ENCODE assay signal across 9 cellular contexts in the genomic region with DNA sequence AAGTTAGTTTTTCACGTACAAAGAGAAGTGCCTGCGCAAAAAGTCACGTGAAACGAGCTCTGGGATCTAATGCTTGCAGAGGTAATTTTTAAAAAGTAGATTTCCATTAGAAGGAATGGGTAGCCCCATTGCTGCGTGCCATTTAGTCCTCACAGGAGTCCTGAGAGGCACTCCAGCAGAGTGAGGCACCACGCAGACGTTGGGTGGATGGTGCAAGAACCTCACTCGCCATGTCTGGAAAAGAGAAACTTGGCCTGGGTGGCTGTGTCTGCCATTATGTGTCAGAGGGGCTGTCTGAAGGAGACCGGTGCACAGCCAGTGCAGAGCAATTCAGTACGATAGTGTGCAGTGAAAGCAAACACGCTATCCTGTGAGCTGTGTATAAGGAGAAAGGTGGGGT. TPM values are rescaled to one million over a fixed set of nuclear protein-coding genes. Genes with fewer than 3 reads are reported as not detected.
DNase-seq lines count a peak whose midpoint lies in the region; ATAC-seq and TF ChIP-seq lines count a peak whose summit lies in the region.
"Had no signal": no experiment of that assay in that cellular context is flagged by ENCODE, and none has a peak within 500 bp of the region (broad histone marks: within the 10 kb centered on the region; RNA-seq: fewer than 3 reads in every experiment).

No MANE protein-coding gene starts in this region.

- peaks cover 1% of the 10 kb centered on the region for H3K79me1 ChIP-seq in mesendoderm (ENCODE audit: low read length)

- no peak overlapping the region for H4K8ac ChIP-seq in mesendoderm (ENCODE audit: low read depth, low read length)

- H3K27me3 ChIP-seq in left ventricle myocardium inferior (ENCODE audit: low read depth) (no peaks in the 10 kb centered on the region), mesendoderm (ENCODE audit: insufficient read depth, low read length, poor library complexity) (no peaks in the 10 kb centered on the region)

- peaks cover 19% of the 10 kb centered on the region for H3K79me2 ChIP-seq in mesendoderm (ENCODE audit: control insufficient read depth, insufficient read depth, low read length)

- H3K9me3 ChIP-seq in left ventricle myocardium inferior (replicated peaks) = no peaks in the 10 kb centered on the region

- H3K18ac ChIP-seq in mesendoderm (ENCODE audit: low read length) = no peak overlapping the region

- no peak overlapping the region for H3K9ac ChIP-seq in mesendoderm (ENCODE audit: low read length)

- no peaks in the 10 kb centered on the region for H3K27me3 Mint-ChIP-seq in activated T-helper 17 cell treated with anti-CD3 and anti-CD28 coated beads, Interleukin-2, amount 50 U/mL, for 72 hours

- H2BK15ac ChIP-seq in mesendoderm (replicated peaks; ENCODE audit: low read depth) = no peak overlapping the region

- no CpG with 5 or more reads among the region's 11 CpGs for WGBS in mesendoderm (ENCODE audit: extremely low coverage, insufficient coverage, low lambda C conversion rate)

- no peak overlapping the region for H3K56ac ChIP-seq in mesendoderm (ENCODE audit: low read length)

- H2BK5ac ChIP-seq in mesendoderm (ENCODE audit: low read length) = no peak overlapping the region

- H3K9me3 Mint-ChIP-seq in activated T-helper 17 cell treated with anti-CD3 and anti-CD28 coated beads, Interleukin-2, amount 50 U/mL, for 72 hours = no peaks in the 10 kb centered on the region
- H3K9me3 Mint-ChIP-seq: CD14-positive monocyte had no signal

- H3K27ac Mint-ChIP-seq in activated T-helper 17 cell treated with anti-CD3 and anti-CD28 coated beads, Interleukin-2, amount 50 U/mL, for 72 hours = peak overlapping the region; percentile 97

- no peak overlapping the region for H3K4ac ChIP-seq in mesendoderm (ENCODE audit: low read depth, low read length)

- no peaks in the 10 kb centered on the region for H3K36me3 Mint-ChIP-seq in activated T-helper 17 cell treated with anti-CD3 and anti-CD28 coated beads, Interleukin-2, amount 50 U/mL, for 72 hours (ENCODE audit: low read depth)

- no peak overlapping the region for H3K27ac ChIP-seq in left ventricle myocardium inferior (replicated peaks)
- no peak overlapping the region for H3K27ac ChIP-seq in mesendoderm (ENCODE audit: low read depth, low read length)

- DNase-seq in left ventricle myocardium inferior (no peak), Right ventricle myocardium inferior (ENCODE audit: missing footprints) (no peak), mesendoderm (no peak), NCI-H526 (lab: John Stamatoyannopoulos, UW) (no peak), hepatic stellate cell (ENCODE audit: low spot score) (no peak), NCI-H146 (lab: John Stamatoyannopoulos, UW) (no peak)

- no peak for ATAC-seq in Right ventricle myocardium inferior
- no peak for ATAC-seq in activated T-helper 17 cell treated with anti-CD3 and anti-CD28 coated beads, Interleukin-2, amount 50 U/mL, for 72 hours (replicated peaks)
- ATAC-seq in HG03135 (IDR thresholded peaks at IDR 0.05; ENCODE audit: unreplicated experiment) = no peak

- H3K4me1 ChIP-seq in left ventricle myocardium inferior = peaks cover 36% of the 10 kb centered on the region
- H3K4me1 ChIP-seq in mesendoderm (ENCODE audit: control insufficient read depth, low read depth, low read length) = no peaks in the 10 kb centered on the region

- peak overlapping the region; percentile 83 for H3K4me3 ChIP-seq in left ventricle myocardium inferior
- no peak overlapping the region for H3K4me3 ChIP-seq in mesendoderm (ENCODE audit: low read length)

- no peak overlapping the region for H2BK120ac ChIP-seq in mesendoderm (ENCODE audit: low read depth, low read length)

- H3K4me2 ChIP-seq in mesendoderm (ENCODE audit: low read length) = no peak overlapping the region

- TF ChIP-seq CTCF in left ventricle myocardium inferior (IDR thresholded peaks at IDR 0.05; ENCODE audit: borderline replicate concordance) = no peak

- H4K5ac ChIP-seq in mesendoderm (ENCODE audit: low read length) = no peak overlapping the region

- no peak overlapping the region for H2AK5ac ChIP-seq in mesendoderm (ENCODE audit: low read length)

- H3K36me3 ChIP-seq in left ventricle myocardium inferior (no peaks in the 10 kb centered on the region), mesendoderm (ENCODE audit: control insufficient read depth, insufficient read depth, low read length) (no peaks in the 10 kb centered on the region)

- H3K4me3 Mint-ChIP-seq in activated T-helper 17 cell treated with anti-CD3 and anti-CD28 coated beads, Interleukin-2, amount 50 U/mL, for 72 hours = peak overlapping the region; percentile 89

- H3K4me1 Mint-ChIP-seq in activated T-helper 17 cell treated with anti-CD3 and anti-CD28 coated beads, Interleukin-2, amount 50 U/mL, for 72 hours = peaks cover 22% of the 10 kb centered on the region

- intact Hi-C loops in left ventricle myocardium inferior (cut with micrococcal nuclease) (no loop called here), Right ventricle myocardium inferior (cut with DNase I) (no loop called here)

- H3K23ac ChIP-seq in mesendoderm (ENCODE audit: low read length) = peak overlapping the region; percentile 15

RNA-seq across cellular contexts. Expression of gene HDAC4, which starts 1.8 kb away (rescaled TPM):
- 23.9 TPM for total RNA-seq in left ventricle myocardium inferior
- total RNA-seq in Right ventricle myocardium inferior = 30.7 TPM
- total RNA-seq in activated T-helper 17 cell treated with anti-CD3 and anti-CD28 coated beads, Interleukin-2, amount 50 U/mL, for 72 hours = 10 to 100 TPM; 34.3 to 52.9 TPM
- 14.4 TPM for polyA plus RNA-seq in mesendoderm (2013, experiment 1 of 2)
- polyA plus RNA-seq in mesendoderm (2013, experiment 2 of 2) = 12.7 TPM
